Comparison of ENCODE assay signal across 10 cellular contexts in the genomic region with DNA sequence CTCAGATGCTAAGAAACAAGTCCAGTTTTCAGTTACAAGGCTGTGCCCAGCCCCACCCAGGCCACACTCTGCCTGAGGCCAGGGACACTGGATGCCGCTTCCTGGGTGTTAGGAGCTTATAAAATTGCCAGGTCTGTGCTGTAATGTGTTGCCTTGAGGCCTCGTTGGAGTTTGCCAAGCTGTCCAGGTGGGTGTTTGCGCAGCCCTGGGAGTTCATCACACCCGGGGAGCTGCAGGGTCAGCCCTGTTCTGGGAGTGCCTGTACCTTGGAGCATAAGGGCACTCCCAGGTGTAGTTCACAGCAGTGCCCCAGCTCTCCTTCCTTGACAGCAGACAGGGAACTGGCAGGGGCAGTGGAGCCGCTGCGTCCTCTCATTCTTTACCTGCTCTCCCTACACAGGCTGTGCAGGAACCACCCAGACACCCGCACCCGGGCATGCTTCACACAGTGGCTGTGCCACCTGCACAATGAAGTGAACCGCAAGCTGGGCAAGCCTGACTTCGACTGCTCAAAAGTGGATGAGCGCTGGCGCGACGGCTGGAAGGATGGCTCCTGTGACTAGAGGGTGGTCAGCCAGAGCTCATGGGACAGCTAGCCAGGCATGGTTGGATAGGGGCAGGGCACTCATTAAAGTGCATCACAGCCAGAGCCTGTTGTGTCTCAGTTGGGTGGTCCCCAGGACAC. TPM values are rescaled to one million over a fixed set of nuclear protein-coding genes. Genes with fewer than 3 reads are reported as not detected.
DNase-seq lines count a peak whose midpoint lies in the region; ATAC-seq, FAIRE-seq and TF ChIP-seq lines count a peak whose summit lies in the region.
"Had no signal": no experiment of that assay in that cellular context is flagged by ENCODE, and none has a peak within 500 bp of the region (broad histone marks: within the 10 kb centered on the region; RNA-seq: fewer than 3 reads in every experiment).

No MANE protein-coding gene starts in this region.

- POLR2A ChIA-PET in MCF 10A (lab: Yijun Ruan, JAX): interaction anchor here (0.5 to 5.7 kb wide), 13 partner anchors 10 to 203 kb away, joined by 3 to 59 read pairs (median 6); partner anchors contain the start of genes NPW, NUBP2, RPS2 and TBL3
- POLR2A ChIA-PET in activated CD4-positive, alpha-beta memory T cell treated with anti-CD3 and anti-CD28 coated beads, Interleukin-2, amount 10 ng/mL, durations not matched to agents 7 days and 5 days (lab: Charles Lee): interaction anchor here (1.1 to 12.7 kb wide), 4 partner anchors 13 to 170 kb away, joined by 3 to 149 read pairs (median 30); partner anchors contain the start of genes NDUFB10, RNF151, RPS2 and TBL3

- H3K27me3 ChIP-seq in breast epithelium (peaks cover 5 to 26% of the 10 kb centered on the region in 2 donors), keratinocyte (ENCODE audit: control insufficient read depth, extremely low read depth, insufficient read depth, low read length) (peaks cover 50% of the 10 kb centered on the region)

- H3K79me2 ChIP-seq in keratinocyte (ENCODE audit: control insufficient read depth, insufficient read depth, low read length): peaks cover 2% of the 10 kb centered on the region

- H3K9me3 Mint-ChIP-seq in MCF 10A (ENCODE audit: unreplicated experiment): no peaks in the 10 kb centered on the region
- H3K9me3 Mint-ChIP-seq in activated CD4-positive, alpha-beta memory T cell treated with anti-CD3 and anti-CD28 coated beads, Interleukin-2, amount 10 ng/mL, durations not matched to agents 7 days and 5 days: no peaks in the 10 kb centered on the region
- H3K9me3 Mint-ChIP-seq in type B pancreatic cell: no peaks in the 10 kb centered on the region

- CTCF ChIA-PET in MCF 10A (lab: Yijun Ruan, JAX): interaction anchor here (0.6 to 1.1 kb wide), 4 partner anchors 39 to 155 kb away, joined by 3 to 5 read pairs (median 4); no protein-coding TSS in a partner anchor
- CTCF ChIA-PET in activated CD4-positive, alpha-beta memory T cell treated with anti-CD3 and anti-CD28 coated beads, Interleukin-2, amount 10 ng/mL, durations not matched to agents 7 days and 5 days (lab: Charles Lee): interaction anchor here (0.7 to 1.7 kb wide), 3 partner anchors 14 to 18 kb away, joined by 3 to 6 read pairs (median 3); partner anchors contain the start of gene TBL3

- peak overlapping the region; percentile 72 for H3K9ac ChIP-seq in keratinocyte (ENCODE audit: control insufficient read depth, extremely low read depth, insufficient read depth, low read length)

- DNase-seq in MCF 10A (ENCODE audit: unreplicated experiment) (no peak), breast epithelium (ENCODE audit: low spot score in 2 of 2) (no peak), keratinocyte (ENCODE audit: low read depth, low spot score) (no peak), type B pancreatic cell (ENCODE audit: extremely low spot score, unreplicated experiment) (no peak), AG08396 (ENCODE audit: low spot score) (no peak), Kasumi-1 (lab: John Stamatoyannopoulos, UW) (no peak)
- DNase-seq in activated CD4-positive, alpha-beta memory T cell treated with anti-CD3 and anti-CD28 coated beads, Interleukin-2, amount 10 ng/mL, durations not matched to agents 7 days and 5 days: no peak
- DNase-seq: activated effector memory CD4-positive, alpha-beta T cell treated with Interleukin-2 at 50 U/mL for 16 hours; Right ventricle myocardium superior had no signal

- dilution Hi-C loops in keratinocyte (cut with MboI; ENCODE audit: extremely low pct_ligation_motif_present, low sequenced_read_pairs): no loop called here

- no peak for TF ChIP-seq CTCF in MCF 10A (IDR thresholded peaks at IDR 0.05; ENCODE audit: unreplicated experiment)
- no peak for TF ChIP-seq CTCF in breast epithelium (IDR thresholded peaks at IDR 0.05)
- TF ChIP-seq CTCF in keratinocyte (optimal IDR thresholded peaks at IDR 0.05 in 1 of 3, IDR thresholded peaks at IDR 0.05 in 1 of 3, conservative IDR thresholded peaks at IDR 0.05 in 1 of 3; ENCODE audit: extremely low read depth in 1 of 3, insufficient read depth in 2 of 3, low read length in 3 of 3): no peak
- no peak for TF ChIP-seq CTCF in type B pancreatic cell (conservative IDR thresholded peaks at IDR 0.05)

- peaks cover 2% of the 10 kb centered on the region for H3K9me1 ChIP-seq in keratinocyte (ENCODE audit: control insufficient read depth, extremely low read depth, insufficient read depth, low read length)

- H4K20me1 ChIP-seq in keratinocyte (ENCODE audit: control insufficient read depth, extremely low read depth, insufficient read depth, low read length): no peaks in the 10 kb centered on the region

- H3K9me3 ChIP-seq in breast epithelium: no peaks in the 10 kb centered on the region
- no peaks in the 10 kb centered on the region for H3K9me3 ChIP-seq in keratinocyte (ENCODE audit: control insufficient read depth, low read depth, low read length)

- no peaks in the 10 kb centered on the region for H3K36me3 ChIP-seq in breast epithelium
- H3K36me3 ChIP-seq in keratinocyte (ENCODE audit: control insufficient read depth in 2 of 2, extremely low read depth in 1 of 2, insufficient read depth in 2 of 2, low read length in 2 of 2): peaks cover 7 to 14% of the 10 kb centered on the region in 2 experiments

- intact Hi-C loops in MCF 10A (cut with micrococcal nuclease): no loop called here
- intact Hi-C loops in breast epithelium (cut with DNase I; ENCODE audit: low total_unique reads): no loop called here

- peak overlapping the region; percentile 76 for H3K4me3 Mint-ChIP-seq in MCF 10A (ENCODE audit: unreplicated experiment)
- peak overlapping the region; percentile 80 for H3K4me3 Mint-ChIP-seq in activated CD4-positive, alpha-beta memory T cell treated with anti-CD3 and anti-CD28 coated beads, Interleukin-2, amount 10 ng/mL, durations not matched to agents 7 days and 5 days
- H3K4me3 Mint-ChIP-seq in type B pancreatic cell: peak overlapping the region; percentile 89

- H3K27ac Mint-ChIP-seq in MCF 10A (ENCODE audit: low read depth, unreplicated experiment) (no peak overlapping the region), type B pancreatic cell (peak overlapping the region; percentile 62)
- H3K27ac Mint-ChIP-seq in activated CD4-positive, alpha-beta memory T cell treated with anti-CD3 and anti-CD28 coated beads, Interleukin-2, amount 10 ng/mL, durations not matched to agents 7 days and 5 days: no peak overlapping the region

- TF ChIP-seq POLR2A in breast epithelium (IDR thresholded peaks at IDR 0.05): no peak

- H3K4me3 ChIP-seq in breast epithelium (peak overlapping the region in 1 of 3 donors; percentile 99), keratinocyte (ENCODE audit: control insufficient read depth in 2 of 3, extremely low read depth in 1 of 3, insufficient read depth in 2 of 3, low read depth in 1 of 3, low read length in 3 of 3) (peak overlapping the region in 2 of 3 experiments; percentile 81 to 90)

- H3K27ac ChIP-seq in breast epithelium (no peak overlapping the region), keratinocyte (ENCODE audit: control insufficient read depth, insufficient read depth, low read length) (no peak overlapping the region)

- no peaks in the 10 kb centered on the region for H3K27me3 Mint-ChIP-seq in MCF 10A (ENCODE audit: insufficient read depth, unreplicated experiment)
- peaks cover 36% of the 10 kb centered on the region for H3K27me3 Mint-ChIP-seq in activated CD4-positive, alpha-beta memory T cell treated with anti-CD3 and anti-CD28 coated beads, Interleukin-2, amount 10 ng/mL, durations not matched to agents 7 days and 5 days
- H3K27me3 Mint-ChIP-seq in type B pancreatic cell: peaks cover 43% of the 10 kb centered on the region

- FAIRE-seq in keratinocyte (lab: Jason Lieb, UNC): no peak

- H2AFZ ChIP-seq in keratinocyte (ENCODE audit: control insufficient read depth, low read length): no peak overlapping the region

- BruUV-seq in MCF 10A (replicated peaks; lab: Mats Ljungman, UMichigan): no TSS peak

- H3K4me2 ChIP-seq in keratinocyte (ENCODE audit: control insufficient read depth, extremely low read depth, insufficient read depth, low read depth, low read length): peak overlapping the region; percentile 92

- H3K36me3 Mint-ChIP-seq in MCF 10A (ENCODE audit: insufficient read depth, unreplicated experiment): peaks cover 34% of the 10 kb centered on the region
- H3K36me3 Mint-ChIP-seq in activated CD4-positive, alpha-beta memory T cell treated with anti-CD3 and anti-CD28 coated beads, Interleukin-2, amount 10 ng/mL, durations not matched to agents 7 days and 5 days (ENCODE audit: low read depth): peaks cover 13% of the 10 kb centered on the region
- H3K36me3 Mint-ChIP-seq in type B pancreatic cell: peaks cover 4% of the 10 kb centered on the region

- H3K4me1 Mint-ChIP-seq in MCF 10A (ENCODE audit: insufficient read depth, unreplicated experiment) (peaks cover 11% of the 10 kb centered on the region), type B pancreatic cell (ENCODE audit: unreplicated experiment) (peaks cover 11% of the 10 kb centered on the region)
- H3K4me1 Mint-ChIP-seq in activated CD4-positive, alpha-beta memory T cell treated with anti-CD3 and anti-CD28 coated beads, Interleukin-2, amount 10 ng/mL, durations not matched to agents 7 days and 5 days: peaks cover 34% of the 10 kb centered on the region

- no peak for ATAC-seq in HG02981 (IDR thresholded peaks at IDR 0.05; ENCODE audit: unreplicated experiment)

- H3K4me1 ChIP-seq in breast epithelium (peaks cover 13 to 14% of the 10 kb centered on the region in 2 donors), keratinocyte (ENCODE audit: control insufficient read depth, extremely low read depth, insufficient read depth, low read length) (peaks cover 31% of the 10 kb centered on the region)

RNA-seq across cellular contexts. Expression of gene GFER, which starts 1.6 kb away (rescaled TPM):
- total RNA-seq in MCF 10A (2022) (34.6 and 40.8 TPM in 2 replicates), breast epithelium (10 to 100 TPM; 15.7 to 18.1 (median 17.9) TPM), type B pancreatic cell (ENCODE audit: low replicate concordance) (25.3 and 31.6 TPM in 2 replicates)
- total RNA-seq in activated CD4-positive, alpha-beta memory T cell treated with anti-CD3 and anti-CD28 coated beads, Interleukin-2, amount 10 ng/mL, durations not matched to agents 7 days and 5 days: 10 to 100 TPM; 29.1 to 32.0 TPM
- 10.3 to 13.4 TPM (median 12.0 TPM) in 3 replicates for polyA plus RNA-seq in keratinocyte
- 10.4 TPM for polyA plus RNA-seq in keratinocyte (2011; ENCODE audit: low read depth)
- polyA plus RNA-seq in keratinocyte (2011; cell fraction: cytosol; rRNA removed): 5.7 and 7.9 TPM in 2 replicates
- polyA plus RNA-seq in keratinocyte (2011; cell fraction: nucleus; rRNA removed): 6.2 and 7.1 TPM in 2 replicates
- polyA plus RNA-seq in keratinocyte (2012; ENCODE audit: low replicate concordance): 14.5 and 29.1 TPM in 2 replicates
- 2.9 to 13.9 TPM (median 6.6 TPM) in 3 replicates for polyA minus RNA-seq in keratinocyte
- polyA minus RNA-seq in keratinocyte (2011; cell fraction: cytosol; rRNA and poly(A)+ RNA removed): 28.2 TPM
- 2.7 and 3.3 TPM in 2 replicates for polyA minus RNA-seq in keratinocyte (2011; cell fraction: nucleus; rRNA and poly(A)+ RNA removed)

RNA-seq across cellular contexts. Expression of gene SYNGR3, which starts 4.2 kb away (rescaled TPM):
- total RNA-seq in MCF 10A (2022): 0.68 and 1.1 TPM in 2 replicates
- total RNA-seq in breast epithelium: 1 to 10 TPM in 1 of 3 donors, under 1 TPM in 2; 0.44 to 2.0 (median 0.64) TPM
- 10 to 100 TPM; 12.3 to 12.6 TPM for total RNA-seq in activated CD4-positive, alpha-beta memory T cell treated with anti-CD3 and anti-CD28 coated beads, Interleukin-2, amount 10 ng/mL, durations not matched to agents 7 days and 5 days
- polyA plus RNA-seq in keratinocyte: 0.12 to 0.30 TPM (median 0.28 TPM) in 3 replicates
- not detected for polyA plus RNA-seq in keratinocyte (2011; ENCODE audit: low read depth)
- 0.12 and 0.29 TPM in 2 replicates for polyA plus RNA-seq in keratinocyte (2011; cell fraction: cytosol; rRNA removed)
- polyA plus RNA-seq in keratinocyte (2011; cell fraction: nucleus; rRNA removed): 0.13 and 0.19 TPM in 2 replicates
- 0.27 and 0.29 TPM in 2 replicates for polyA plus RNA-seq in keratinocyte (2012; ENCODE audit: low replicate concordance)
- 0.16 to 0.30 TPM in 2 of 3 replicates, not detected in the other for polyA minus RNA-seq in keratinocyte
- polyA minus RNA-seq in keratinocyte (2011; cell fraction: cytosol; rRNA and poly(A)+ RNA removed): not detected
- not detected in 2 replicates for polyA minus RNA-seq in keratinocyte (2011; cell fraction: nucleus; rRNA and poly(A)+ RNA removed)
- 2.4 and 2.5 TPM in 2 replicates for total RNA-seq in type B pancreatic cell (ENCODE audit: low replicate concordance)

RNA-seq across cellular contexts. Expression of gene NOXO1, which starts 4.3 kb away (rescaled TPM):
- 1.1 TPM in 1 of 2 replicates, not detected in the other for total RNA-seq in MCF 10A (2022)
- under 1 TPM in 2 of 3 donors, not detected in 1; 0.88 to 0.98 TPM for total RNA-seq in breast epithelium
- under 1 TPM in 1 of 2 experiments, not detected in 1; 0.23 TPM for total RNA-seq in activated CD4-positive, alpha-beta memory T cell treated with anti-CD3 and anti-CD28 coated beads, Interleukin-2, amount 10 ng/mL, durations not matched to agents 7 days and 5 days
- polyA plus RNA-seq in keratinocyte: 0.38 to 1.1 TPM (median 0.54 TPM) in 3 replicates
- not detected for polyA plus RNA-seq in keratinocyte (2011; ENCODE audit: low read depth)
- polyA plus RNA-seq in keratinocyte (2011; cell fraction: cytosol; rRNA removed): 0.27 and 1.4 TPM in 2 replicates
- polyA plus RNA-seq in keratinocyte (2011; cell fraction: nucleus; rRNA removed): 0.37 and 0.81 TPM in 2 replicates
- polyA plus RNA-seq in keratinocyte (2012; ENCODE audit: low replicate concordance): 0.27 and 0.88 TPM in 2 replicates
- polyA minus RNA-seq in keratinocyte: not detected in 3 replicates
- 2.9 TPM for polyA minus RNA-seq in keratinocyte (2011; cell fraction: cytosol; rRNA and poly(A)+ RNA removed)
- not detected in 2 replicates for polyA minus RNA-seq in keratinocyte (2011; cell fraction: nucleus; rRNA and poly(A)+ RNA removed)
- 0.63 and 2.0 TPM in 2 replicates for total RNA-seq in type B pancreatic cell (ENCODE audit: low replicate concordance)
- total RNA-seq: Right ventricle myocardium superior had no signal

RNA-seq across cellular contexts. Expression of gene TBL3, which starts 13.8 kb away (rescaled TPM):
- total RNA-seq in MCF 10A (2022): 25.8 and 26.8 TPM in 2 replicates
- 10 to 100 TPM; 32.9 to 42.3 (median 33.1) TPM for total RNA-seq in breast epithelium
- 10 to 100 TPM; 27.7 to 28.7 TPM for total RNA-seq in activated CD4-positive, alpha-beta memory T cell treated with anti-CD3 and anti-CD28 coated beads, Interleukin-2, amount 10 ng/mL, durations not matched to agents 7 days and 5 days
- polyA plus RNA-seq in keratinocyte: 27.8 to 45.1 TPM (median 40.1 TPM) in 3 replicates
- polyA plus RNA-seq in keratinocyte (2011; ENCODE audit: low read depth): 43.5 TPM
- 22.8 and 61.3 TPM in 2 replicates for polyA plus RNA-seq in keratinocyte (2011; cell fraction: cytosol; rRNA removed)
- polyA plus RNA-seq in keratinocyte (2011; cell fraction: nucleus; rRNA removed): 51.3 and 60.4 TPM in 2 replicates
- 49.3 and 57.0 TPM in 2 replicates for polyA plus RNA-seq in keratinocyte (2012; ENCODE audit: low replicate concordance)
- 68.2 to 114 TPM (median 76.7 TPM) in 3 replicates for polyA minus RNA-seq in keratinocyte
- 132 TPM for polyA minus RNA-seq in keratinocyte (2011; cell fraction: cytosol; rRNA and poly(A)+ RNA removed)
- polyA minus RNA-seq in keratinocyte (2011; cell fraction: nucleus; rRNA and poly(A)+ RNA removed): 56.5 and 64.3 TPM in 2 replicates
- 37.0 and 40.0 TPM in 2 replicates for total RNA-seq in type B pancreatic cell (ENCODE audit: low replicate concordance)

RNA-seq across cellular contexts. Expression of gene RNF151, which starts 19.0 kb away (rescaled TPM):
- total RNA-seq in MCF 10A (2022) (0.39 TPM in 1 of 2 replicates, not detected in the other), breast epithelium (under 1 TPM in 1 of 3 donors, not detected in 2; 0.98 TPM), type B pancreatic cell (ENCODE audit: low replicate concordance) (not detected in 2 replicates)
- total RNA-seq in activated CD4-positive, alpha-beta memory T cell treated with anti-CD3 and anti-CD28 coated beads, Interleukin-2, amount 10 ng/mL, durations not matched to agents 7 days and 5 days: not detected
- not detected in 3 replicates for polyA plus RNA-seq in keratinocyte
- polyA plus RNA-seq in keratinocyte (2011; ENCODE audit: low read depth): not detected
- not detected in 2 replicates for polyA plus RNA-seq in keratinocyte (2011; cell fraction: cytosol; rRNA removed)
- polyA plus RNA-seq in keratinocyte (2011; cell fraction: nucleus; rRNA removed): not detected in 2 replicates
- not detected in 2 replicates for polyA plus RNA-seq in keratinocyte (2012; ENCODE audit: low replicate concordance)
- polyA minus RNA-seq in keratinocyte: not detected in 3 replicates
- polyA minus RNA-seq in keratinocyte (2011; cell fraction: cytosol; rRNA and poly(A)+ RNA removed): not detected
- not detected in 2 replicates for polyA minus RNA-seq in keratinocyte (2011; cell fraction: nucleus; rRNA and poly(A)+ RNA removed)
- total RNA-seq: Right ventricle myocardium superior had no signal
